9 cellular contexts compared by ENCODE assay signal in genomic region chrX:137432609-137433008, GRCh38.
DNase-seq lines count a peak whose midpoint lies in the region; ATAC-seq, FAIRE-seq and TF ChIP-seq lines count a peak whose summit lies in the region.
"Had no signal": no experiment of that assay in that cellular context is flagged by ENCODE, and none has a peak within 500 bp of the region (broad histone marks: within the 10 kb centered on the region; RNA-seq: fewer than 3 reads in every experiment).

No MANE protein-coding gene starts in this region.

- H3K9ac ChIP-seq in K562 (ENCODE audit: insufficient read depth in 1 of 2, low read depth in 2 of 2, low read length in 2 of 2), result no peak overlapping the region

- intact Hi-C loops in K562 (cut with micrococcal nuclease), result loop anchor here (10.0 kb wide), 3 partner anchors 492 to 1312 kb away; no protein-coding TSS in a partner anchor

- BruUV-seq in K562 (replicated peaks; lab: Mats Ljungman, UMichigan), result no TSS peak

- H3K27ac ChIP-seq in K562 (ENCODE audit: extremely low read depth, low read depth, low read length) (no peak overlapping the region), small intestine (ENCODE audit: low read depth in 1 of 2, low read length in 1 of 2) (no peak overlapping the region)

- H3K4me2 ChIP-seq in K562 (ENCODE audit: insufficient read depth, low read length), result no peak overlapping the region

- H3K27me3 ChIP-seq in K562 (ENCODE audit: control insufficient read depth in 2 of 2, insufficient read depth in 2 of 2, low read length in 2 of 2) (peaks cover 6 to 16% of the 10 kb centered on the region in 2 experiments; a peak in 3 of 5 replicates), small intestine (ENCODE audit: control insufficient read depth in 2 of 2, insufficient read depth in 2 of 2, low read length in 2 of 2) (peaks cover 0 to 10% of the 10 kb centered on the region in 2 donors)

- POLR2A ChIA-PET in K562 (lab: Yijun Ruan, JAX), result no interaction called here

- H3K36me3 ChIP-seq in K562 (ENCODE audit: control insufficient read depth, insufficient read depth, low read length) (no peaks in the 10 kb centered on the region), small intestine (ENCODE audit: control insufficient read depth in 2 of 2, insufficient read depth in 2 of 2, low read length in 2 of 2) (no peaks in the 10 kb centered on the region)

- FAIRE-seq in K562 (lab: Jason Lieb, UNC) (peak; percentile 71), small intestine (lab: Jason Lieb, UNC) (no peak)

- H3K9me3 Mint-ChIP-seq in activated T-cell treated with anti-CD3 and anti-CD28 coated beads, Interleukin-2, amount 50 U/mL, for 72 hours, result peaks cover 0 to 2% of the 10 kb centered on the region in 2 donors

- no peak overlapping the region for H3K4me3 Mint-ChIP-seq in activated T-cell treated with anti-CD3 and anti-CD28 coated beads, Interleukin-2, amount 50 U/mL, for 72 hours
- H3K4me3 Mint-ChIP-seq: CD4-positive, CD25-positive, alpha-beta regulatory T cell had no signal

- no peaks in the 10 kb centered on the region for H4K20me1 ChIP-seq in K562 (replicated peaks; ENCODE audit: control insufficient read depth, insufficient read depth, low read length)

- ATAC-seq in activated T-cell treated with anti-CD3 and anti-CD28 coated beads, Interleukin-2, amount 50 U/mL, for 72 hours (replicated peaks in 1 of 2), result no peak
- ATAC-seq in K562, result peak; percentile 74

- H3K27ac Mint-ChIP-seq in activated T-cell treated with anti-CD3 and anti-CD28 coated beads, Interleukin-2, amount 50 U/mL, for 72 hours, result no peak overlapping the region
- H3K27ac Mint-ChIP-seq: CD4-positive, CD25-positive, alpha-beta regulatory T cell had no signal

- H3K4me3 ChIP-seq in LNCaP clone FGC (ENCODE audit: low read depth, low read length) (no peak overlapping the region), K562 (no peak overlapping the region), retinal pigment epithelial cell (ENCODE audit: low read length) (no peak overlapping the region), small intestine (ENCODE audit: low read depth in 1 of 2, low read length in 2 of 2) (no peak overlapping the region)

- peaks cover 34% of the 10 kb centered on the region for H3K27me3 Mint-ChIP-seq in activated T-cell treated with anti-CD3 and anti-CD28 coated beads, Interleukin-2, amount 50 U/mL, for 72 hours (ENCODE audit: low read depth)

- TF ChIP-seq CTCF in LNCaP clone FGC (IDR thresholded peaks at IDR 0.05; ENCODE audit: control insufficient read depth, extremely low read depth, insufficient read depth) (peak; percentile 63), K562 (IDR thresholded peaks at IDR 0.05 in 2 of 3, conservative IDR thresholded peaks at IDR 0.05 in 1 of 3; ENCODE audit: insufficient read depth in 2 of 3, low read depth in 1 of 3, low read length in 3 of 3) (peak; percentile 31 to 60 (median 55); a peak in 5 of 6 replicates), retinal pigment epithelial cell (conservative IDR thresholded peaks at IDR 0.05; ENCODE audit: low read depth, low read length) (peak; percentile 21)

- no peak overlapping the region for H2AFZ ChIP-seq in K562 (ENCODE audit: low read depth, low read length)

- H3K36me3 Mint-ChIP-seq in activated T-cell treated with anti-CD3 and anti-CD28 coated beads, Interleukin-2, amount 50 U/mL, for 72 hours (ENCODE audit: insufficient read depth in 2 of 2), result peaks cover 0 to 4% of the 10 kb centered on the region in 2 donors
- H3K36me3 Mint-ChIP-seq: CD4-positive, CD25-positive, alpha-beta regulatory T cell had no signal

- H3K4me1 Mint-ChIP-seq in activated T-cell treated with anti-CD3 and anti-CD28 coated beads, Interleukin-2, amount 50 U/mL, for 72 hours (ENCODE audit: low read depth), result peaks cover 4% of the 10 kb centered on the region

- TF ChIP-seq EP300 in K562 (IDR thresholded peaks at IDR 0.05; ENCODE audit: low read length), result no peak

- peaks cover 0 to 6% of the 10 kb centered on the region in 2 experiments; a peak in 2 of 5 replicates for H3K4me1 ChIP-seq in K562 (replicated peaks in 1 of 2; ENCODE audit: control insufficient read depth in 2 of 2, insufficient read depth in 2 of 2, low read length in 2 of 2)
- H3K4me1 ChIP-seq in small intestine (ENCODE audit: control insufficient read depth in 2 of 2, insufficient read depth in 1 of 2, low read depth in 1 of 2, low read length in 1 of 2), result no peaks in the 10 kb centered on the region

- CTCF ChIA-PET in K562 (lab: Yijun Ruan, JAX; ENCODE audit: low intra/inter-chr PET ratio), result no interaction called here

- H3K79me2 ChIP-seq in K562 (ENCODE audit: control insufficient read depth, insufficient read depth, low read length), result no peaks in the 10 kb centered on the region

- peak; percentile 11 to 17 for DNase-seq in activated T-cell treated with anti-CD3 and anti-CD28 coated beads, Interleukin-2, amount 50 U/mL, for 72 hours
- no peak for DNase-seq in activated T-cell treated with anti-CD3 and anti-CD28 coated beads, Interleukin-2, amount 50 U/mL, for 1 hour
- no peak for DNase-seq in LNCaP clone FGC (ENCODE audit: low read depth)
- peak; percentile 18 to 35 (median 28) for DNase-seq in K562 (ENCODE audit: extremely low read depth in 1 of 4, low spot score in 3 of 4)
- DNase-seq in retinal pigment epithelial cell (ENCODE audit: low read depth), result no peak
- no peak for DNase-seq in ureter (ENCODE audit: low spot score)
- no peak for DNase-seq in effector CD8-positive, alpha-beta T cell (lab: John Stamatoyannopoulos, UW)
- DNase-seq in small intestine, result no peak

- TF ChIP-seq RAD21 in K562 (CRISPR knock-in tag; conservative IDR thresholded peaks at IDR 0.05 in 1 of 2, IDR thresholded peaks at IDR 0.05 in 1 of 2), result peak; percentile 58

- no peaks in the 10 kb centered on the region for H3K9me1 ChIP-seq in K562 (ENCODE audit: control insufficient read depth, insufficient read depth, low read length)

- in situ Hi-C loops in K562 (cut with MboI), result no loop called here

- no peak for TF ChIP-seq POLR2A in K562 (conservative IDR thresholded peaks at IDR 0.05)

- 0% methylated on average over 1 of the region's 1 CpG for WGBS in K562 (ENCODE audit: insufficient coverage, low coverage, missing lambda C conversion rate)
- 0% methylated on average over 1 of the region's 1 CpG for WGBS in small intestine, 3 donors

- H3K9me3 ChIP-seq in K562 (replicated peaks; ENCODE audit: control insufficient read depth, insufficient read depth, low read depth, low read length), result no peaks in the 10 kb centered on the region
- no peaks in the 10 kb centered on the region for H3K9me3 ChIP-seq in small intestine (ENCODE audit: control insufficient read depth, low read depth)

TF ChIP-seq in K562, 482 proteins besides CTCF, POLR2A, EP300 and RAD21 (continues in another document):
- 0 out of 2 replicates have a peak, but pooled peaks have one; percentile 16 for TF ChIP-seq SMC3 (conservative IDR thresholded peaks at IDR 0.05; ENCODE audit: insufficient read depth, low read depth, low read length)
- no peak for TF ChIP-seq ZBTB7A (IDR thresholded peaks at IDR 0.05; ENCODE audit: borderline replicate concordance, control insufficient read depth, low read depth, low read length)
- no peak for TF ChIP-seq ARID4B (CRISPR knock-in tag; IDR thresholded peaks at IDR 0.05)

Comparison
In these comparisons a context has a peak if more than half of its experiments do, and no peak if none do; other contexts are left out.
1. DNase-seq: peak in activated T-cell treated with anti-CD3 and anti-CD28 coated beads, Interleukin-2, amount 50 U/mL, for 72 hours (2 of 2) and K562 (4 of 4); none in activated T-cell treated with anti-CD3 and anti-CD28 coated beads, Interleukin-2, amount 50 U/mL, for 1 hour (single experiment), LNCaP clone FGC (single experiment), retinal pigment epithelial cell (single experiment), ureter (single experiment), effector CD8-positive, alpha-beta T cell (single experiment) and small intestine (single experiment).
2. Peak in every context shown above with its lines, with median percentiles within 50 percentile points of each other: CTCF ChIP-seq.